22 cellular contexts compared by ENCODE assay signal in genomic region chr1:169762699-169763098, GRCh38. TPM values are rescaled to one million over a fixed set of nuclear protein-coding genes. Genes with fewer than 3 reads are reported as not detected.
"Had no signal": no experiment of that assay in that cellular context is flagged by ENCODE, and none has a peak within 500 bp of the region (broad histone marks: within the 10 kb centered on the region; RNA-seq: fewer than 3 reads in every experiment).

No MANE protein-coding gene starts in this region.

- H3K9me3 ChIP-seq: esophagus squamous epithelium, gastroesophageal sphincter, left ventricle myocardium inferior, right atrium auricular region, suprapubic skin, thyroid gland had no signal

- DNase-seq: esophagus squamous epithelium; foreskin fibroblast; glutamatergic neuron; islet precursor cell; left ventricle myocardium inferior; mesenchymal stem cell; midbrain; naive thymus-derived CD4-positive, alpha-beta T cell; nephron progenitor cell; posterior cingulate gyrus; sigmoid colon; stimulated activated CD4-positive, alpha-beta T cell treated with anti-CD3 and anti-CD28 coated beads, Interleukin-4, amount 100 ng/mL, for 1 hour; stimulated activated CD8-positive, alpha-beta memory T cell treated with anti-CD3 and anti-CD28 coated beads, Interleukin-4, amount 100 ng/mL, for 48 hours; stimulated activated naive CD8-positive, alpha-beta T cell treated with anti-CD3 and anti-CD28 coated beads, Interleukin-15, Interleukin-2, amounts not matched to agents 100 U/mL and 50 U/mL, for 24 hours; thyroid gland had no signal

- H3K36me3 ChIP-seq: esophagus squamous epithelium, gastroesophageal sphincter, left ventricle myocardium inferior, right atrium auricular region, sigmoid colon, suprapubic skin, thyroid gland had no signal

- H3K4me3 ChIP-seq: esophagus squamous epithelium, gastroesophageal sphincter, left ventricle myocardium inferior, lung, right atrium auricular region, sigmoid colon, skin epidermis, suprapubic skin, thyroid gland had no signal

- H3K27ac ChIP-seq: esophagus squamous epithelium, gastroesophageal sphincter, left ventricle myocardium inferior, right atrium auricular region, sigmoid colon, skin epidermis, suprapubic skin, thyroid gland had no signal

- ATAC-seq: gastroesophageal sphincter; naive thymus-derived CD4-positive, alpha-beta T cell; stimulated activated effector memory CD8-positive, alpha-beta T cell treated with anti-CD3 and anti-CD28 coated beads, Interleukin-12 subunit alpha, Interleukin-12 subunit beta, amount 100 ng/mL, for 72 hours; stimulated activated naive CD8-positive, alpha-beta T cell treated with anti-CD3 and anti-CD28 coated beads, Interleukin-15, Interleukin-2, amounts not matched to agents 100 U/mL and 50 U/mL, for 24 hours had no signal

- H3K27me3 ChIP-seq: esophagus squamous epithelium, right atrium auricular region, sigmoid colon, suprapubic skin, thyroid gland had no signal

- H3K4me1 ChIP-seq: esophagus squamous epithelium, gastroesophageal sphincter, left ventricle myocardium inferior, right atrium auricular region, sigmoid colon, suprapubic skin, thyroid gland had no signal

RNA-seq across cellular contexts. Expression of gene SELE, which starts 28.8 kb away (rescaled TPM):
- total RNA-seq: epithelial cell of proximal tubule; naive thymus-derived CD4-positive, alpha-beta T cell had no signal

RNA-seq across cellular contexts. Expression of gene SELL, which starts 51.3 kb away (rescaled TPM):
- total RNA-seq: epithelial cell of proximal tubule had no signal
